In genomic region chr14:103923863-103924262, GRCh38 we compare ENCODE assay signal across 16 cellular contexts. TPM values are rescaled to one million over a fixed set of nuclear protein-coding genes. Genes with fewer than 3 reads are reported as not detected.
A peak's percentile ranks its signal among the peaks of the same experiment; 100 is the strongest.
DNase-seq lines count a peak whose midpoint lies in the region; ATAC-seq and TF ChIP-seq lines count a peak whose summit lies in the region.
"Had no signal": no experiment of that assay in that cellular context is flagged by ENCODE, and none has a peak within 500 bp of the region (broad histone marks: within the 10 kb centered on the region; RNA-seq: fewer than 3 reads in every experiment).

No MANE protein-coding gene starts in this region.

- H3K4me1 ChIP-seq in DND-41 (ENCODE audit: insufficient read depth, low read length) (peaks cover 24% of the 10 kb centered on the region), mesodermal cell (ENCODE audit: control insufficient read depth, insufficient read depth, low read length, poor library complexity, severe bottlenecking) (peaks cover 5% of the 10 kb centered on the region)

- DNase-seq in DND-41 (no peak), NCI-H2227 (lab: John Stamatoyannopoulos, UW; ENCODE audit: unreplicated experiment) (peak; percentile 75), dermis microvascular lymphatic vessel endothelial cell (ENCODE audit: low read depth in 2 of 2) (peak; percentile 83 to 84), AG08395 (ENCODE audit: low spot score) (no peak), dedifferentiated amniotic fluid mesenchymal stem cell (ENCODE audit: extremely low spot score) (no peak), inferior parietal cortex (ENCODE audit: extremely low spot score) (no peak)
- no peak for DNase-seq in stimulated activated CD4-positive, alpha-beta T cell treated with anti-CD3 and anti-CD28 coated beads, Interleukin-2, amount 100 ng/mL, for 24 hours
- DNase-seq: activated CD4-positive, alpha-beta T cell treated with anti-CD3 and anti-CD28 coated beads for 48 hours; brain microvascular endothelial cell; NCI-H1105 treated with DMSO at 0.1 percent for 48 hours; NCI-H524; sigmoid colon; stimulated activated CD4-positive, alpha-beta T cell treated with anti-CD3 and anti-CD28 coated beads, Interleukin-4, amount 100 ng/mL, for 4 hours; T-helper 17 cell had no signal

- no peak overlapping the region for H3K4me2 ChIP-seq in DND-41 (ENCODE audit: insufficient read depth, low read length)

- H3K4me3 ChIP-seq in DND-41 (ENCODE audit: low read depth in 1 of 2, low read length in 2 of 2) (no peak overlapping the region), mesodermal cell (ENCODE audit: extremely low read depth, insufficient read depth, low read length, poor library complexity, severe bottlenecking) (no peak overlapping the region)
- H3K4me3 ChIP-seq: lung, sigmoid colon had no signal

- peak overlapping the region; percentile 39; the same call in 1 of the 2 replicates for H2AFZ ChIP-seq in DND-41 (ENCODE audit: low read depth, low read length)

- H3K27ac ChIP-seq in DND-41 (ENCODE audit: low read length) (no peak overlapping the region), mesodermal cell (ENCODE audit: low read depth, low read length, severe bottlenecking) (peak overlapping the region; percentile 54)
- H3K27ac ChIP-seq: brain microvascular endothelial cell, sigmoid colon had no signal

- peaks cover 13% of the 10 kb centered on the region; the same call in 1 of the 2 replicates for H4K20me1 ChIP-seq in DND-41 (ENCODE audit: insufficient read depth, low read length)

- no peaks in the 10 kb centered on the region for H3K9me3 ChIP-seq in DND-41 (ENCODE audit: insufficient read depth, low read length, severe bottlenecking)
- no peaks in the 10 kb centered on the region for H3K9me3 ChIP-seq in mesodermal cell (ENCODE audit: control insufficient read depth, low read length)
- H3K9me3 ChIP-seq: sigmoid colon had no signal

- WGBS in mesodermal cell (ENCODE audit: insufficient coverage in 2 of 2), 2 experiments: 28 to 75% methylated on average over 4 of the region's 6 CpGs

- peaks cover 25% of the 10 kb centered on the region for H3K79me2 ChIP-seq in DND-41 (ENCODE audit: insufficient read depth, low read length)

- ATAC-seq in DND-41 (ENCODE audit: insufficient read depth, low read depth): no peak
- ATAC-seq: T-helper 17 cell had no signal

- H3K9ac ChIP-seq in DND-41 (ENCODE audit: low read depth, low read length): no peak overlapping the region

- H3K36me3 ChIP-seq in DND-41 (ENCODE audit: insufficient read depth, low read length): peaks cover 6% of the 10 kb centered on the region; the same call in 1 of the 2 replicates
- peaks cover 6% of the 10 kb centered on the region for H3K36me3 ChIP-seq in mesodermal cell (ENCODE audit: control insufficient read depth, insufficient read depth, low read length)
- H3K36me3 ChIP-seq: brain microvascular endothelial cell, sigmoid colon had no signal

- no peak for TF ChIP-seq CTCF in DND-41 (IDR thresholded peaks at IDR 0.05; ENCODE audit: borderline replicate concordance, extremely low read depth, low read length, poor library complexity, severe bottlenecking)

- peaks cover 2% of the 10 kb centered on the region for H3K27me3 ChIP-seq in DND-41 (ENCODE audit: insufficient read depth, low read length, poor library complexity)
- H3K27me3 ChIP-seq: brain microvascular endothelial cell had no signal

RNA-seq across cellular contexts. Expression of gene TDRD9, which starts 4.4 kb away (rescaled TPM):
- total RNA-seq in dermis microvascular lymphatic vessel endothelial cell: 0.26 and 0.76 TPM in 2 replicates
- not detected for polyA plus RNA-seq in mesodermal cell (2013, experiment 1 of 2)
- not detected for polyA plus RNA-seq in mesodermal cell (2013, experiment 2 of 2)

RNA-seq across cellular contexts. Expression of gene RD3L, which starts 18.5 kb away (rescaled TPM):
- total RNA-seq in dermis microvascular lymphatic vessel endothelial cell: not detected in 2 replicates
- polyA plus RNA-seq in mesodermal cell (2013, experiment 1 of 2): not detected
- not detected for polyA plus RNA-seq in mesodermal cell (2013, experiment 2 of 2)
- total RNA-seq: lung, sigmoid colon had no signal
- polyA plus RNA-seq: sigmoid colon had no signal

Comparison
In these comparisons a context has a peak if more than half of its experiments do, and no peak if none do; other contexts are left out.
1. DNase-seq: peak in NCI-H2227 (single experiment) and dermis microvascular lymphatic vessel endothelial cell (2 of 2); none in DND-41 (single experiment), AG08395 (single experiment), dedifferentiated amniotic fluid mesenchymal stem cell (single experiment), inferior parietal cortex (single experiment) and stimulated activated CD4-positive, alpha-beta T cell treated with anti-CD3 and anti-CD28 coated beads, Interleukin-2, amount 100 ng/mL, for 24 hours (0 of 2).